ENCODE assay signal across 19 cellular contexts in the genomic region with DNA sequence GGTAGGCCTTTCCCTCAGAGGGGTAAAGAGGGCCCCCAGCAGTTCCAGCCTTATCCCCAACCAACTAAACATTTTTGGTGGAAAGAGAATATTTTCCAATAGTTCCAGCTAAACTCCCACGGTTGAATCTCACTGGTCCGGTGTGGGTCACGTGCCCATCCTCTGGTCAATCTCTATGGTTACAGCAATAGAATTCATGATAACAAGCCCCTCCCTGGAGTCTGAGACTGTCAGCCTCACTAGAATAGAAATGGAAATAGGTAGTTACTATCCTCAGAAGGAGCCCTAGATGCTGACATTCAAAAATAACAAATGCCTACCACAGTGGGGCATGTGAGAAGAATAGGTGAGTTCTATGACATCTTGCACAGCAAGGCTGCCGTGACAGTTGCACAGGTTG. TPM values are rescaled to one million over a fixed set of nuclear protein-coding genes. Genes with fewer than 3 reads are reported as not detected.
DNase-seq lines count a peak whose midpoint lies in the region; ATAC-seq and TF ChIP-seq lines count a peak whose summit lies in the region.
"Had no signal": no experiment of that assay in that cellular context is flagged by ENCODE, and none has a peak within 500 bp of the region (broad histone marks: within the 10 kb centered on the region; RNA-seq: fewer than 3 reads in every experiment).

No MANE protein-coding gene starts in this region.

- intact Hi-C loops in IMR-90 (cut with micrococcal nuclease) (no loop called here), breast epithelium (cut with DNase I; ENCODE audit: low total_unique reads) (no loop called here)

- H3K9me3 ChIP-seq in IMR-90 (ENCODE audit: control insufficient read depth, insufficient read depth, low read length) (no peaks in the 10 kb centered on the region), breast epithelium (no peaks in the 10 kb centered on the region)
- H3K9me3 ChIP-seq: A549, body of pancreas, esophagus squamous epithelium, right atrium auricular region had no signal

- H4K8ac ChIP-seq in IMR-90 (ENCODE audit: low read depth in 2 of 2, low read length in 2 of 2): peak overlapping the region in 1 of 2 experiments; percentile 27; a peak in 1 of 4 replicates

- no TSS peak for BruUV-seq in IMR-90 (replicated peaks; lab: Mats Ljungman, UMichigan)

- TF ChIP-seq RAD21 in IMR-90 (IDR thresholded peaks at IDR 0.05; ENCODE audit: low read length): no peak

- no peak overlapping the region for H3K56ac ChIP-seq in IMR-90 (ENCODE audit: extremely low read depth, insufficient read depth, low read length)

- H2BK5ac ChIP-seq in IMR-90 (ENCODE audit: low read depth, low read length, poor library complexity, severe bottlenecking): no peak overlapping the region

- no peak overlapping the region for H2BK15ac ChIP-seq in IMR-90 (ENCODE audit: low read depth, low read length)

- TF ChIP-seq CTCF in IMR-90 (conservative IDR thresholded peaks at IDR 0.05; ENCODE audit: low read depth, low read length): no peak
- TF ChIP-seq CTCF in brain (conservative IDR thresholded peaks at IDR 0.05): no peak
- no peak for TF ChIP-seq CTCF in osteocyte (IDR thresholded peaks at IDR 0.05)
- no peak for TF ChIP-seq CTCF in breast epithelium (IDR thresholded peaks at IDR 0.05)

- H3K4me1 Mint-ChIP-seq in activated CD4-positive, alpha-beta T cell treated with anti-CD3 and anti-CD28 coated beads, Interleukin-2, amount 10 ng/mL, durations not matched to agents 7 days and 5 days: peaks cover 73% of the 10 kb centered on the region
- H3K4me1 Mint-ChIP-seq in brain (peaks cover 31% of the 10 kb centered on the region), osteocyte (ENCODE audit: unreplicated experiment) (peaks cover 73% of the 10 kb centered on the region)

- no peak for TF ChIP-seq POLR2A in IMR-90 (IDR thresholded peaks at IDR 0.05; ENCODE audit: low read depth, low read length)
- no peak for TF ChIP-seq POLR2A in breast epithelium (IDR thresholded peaks at IDR 0.05)

- dilution Hi-C loops in IMR-90 (cut with HindIII; ENCODE audit: low sequenced_read_pairs, unreplicated experiment): no loop called here

- H3K4ac ChIP-seq in IMR-90 (ENCODE audit: low read depth, low read length): no peak overlapping the region

- H3K9me1 ChIP-seq in IMR-90 (ENCODE audit: insufficient read depth, low read length): peaks cover 4% of the 10 kb centered on the region

- ATAC-seq in IMR-90 (ENCODE audit: low read depth) (no peak), HG03196 (IDR thresholded peaks at IDR 0.05; ENCODE audit: unreplicated experiment) (no peak)
- ATAC-seq: A549, body of pancreas, GM12878, PC-3 had no signal

- no peak overlapping the region for H3K4me3 ChIP-seq in IMR-90 (ENCODE audit: insufficient read depth, low read depth, low read length)
- H3K4me3 ChIP-seq in breast epithelium: no peak overlapping the region
- H3K4me3 ChIP-seq: A549, body of pancreas, esophagus squamous epithelium, GM12878, right atrium auricular region, SK-N-MC had no signal

- H3K36me3 Mint-ChIP-seq in activated CD4-positive, alpha-beta T cell treated with anti-CD3 and anti-CD28 coated beads, Interleukin-2, amount 10 ng/mL, durations not matched to agents 7 days and 5 days (ENCODE audit: low read depth): peaks cover 23% of the 10 kb centered on the region
- no peaks in the 10 kb centered on the region for H3K36me3 Mint-ChIP-seq in brain
- H3K36me3 Mint-ChIP-seq in osteocyte (ENCODE audit: unreplicated experiment): peaks cover 3% of the 10 kb centered on the region

- in situ Hi-C loops in IMR-90 (cut with MboI; ENCODE audit: low sequenced_read_pairs): no loop called here

- CTCF ChIA-PET in activated CD4-positive, alpha-beta T cell treated with anti-CD3 and anti-CD28 coated beads, Interleukin-2, amount 10 ng/mL, durations not matched to agents 7 days and 5 days (lab: Charles Lee): no interaction called here
- CTCF ChIA-PET in IMR-90 (lab: Yijun Ruan, JAX): no interaction called here

- H2BK120ac ChIP-seq in IMR-90 (ENCODE audit: low read depth, low read length): peak overlapping the region; percentile 14; the same call in 1 of the 2 replicates

- no peak overlapping the region for H2BK20ac ChIP-seq in IMR-90 (ENCODE audit: low read depth, low read length)

- no peaks in the 10 kb centered on the region for H4K20me1 ChIP-seq in IMR-90 (ENCODE audit: insufficient read depth, low read length)

- H2AK5ac ChIP-seq in IMR-90 (ENCODE audit: low read depth, low read length): peak overlapping the region; percentile 63; the same call in 1 of the 2 replicates

- H4K5ac ChIP-seq in IMR-90 (ENCODE audit: low read depth, low read length): no peak overlapping the region

- no peak overlapping the region for H3K9ac ChIP-seq in IMR-90 (ENCODE audit: low read depth, low read length)

- no CpG with 5 or more reads among the region's 4 CpGs for WGBS in IMR-90 (ENCODE audit: extremely low coverage in 2 of 2, insufficient read length in 1 of 2), 2 experiments

- H3K4me3 Mint-ChIP-seq in activated CD4-positive, alpha-beta T cell treated with anti-CD3 and anti-CD28 coated beads, Interleukin-2, amount 10 ng/mL, durations not matched to agents 7 days and 5 days: peak overlapping the region; percentile 5
- H3K4me3 Mint-ChIP-seq in brain (no peak overlapping the region), osteocyte (ENCODE audit: unreplicated experiment) (no peak overlapping the region)

- H3K36me3 ChIP-seq in IMR-90 (ENCODE audit: control insufficient read depth, insufficient read depth, low read length) (no peaks in the 10 kb centered on the region), breast epithelium (no peaks in the 10 kb centered on the region)
- H3K36me3 ChIP-seq: esophagus squamous epithelium, right atrium auricular region had no signal

- DNase-seq in activated CD4-positive, alpha-beta T cell treated with anti-CD3 and anti-CD28 coated beads, Interleukin-2, amount 10 ng/mL, durations not matched to agents 7 days and 5 days: peak; percentile 20
- DNase-seq in activated CD4-positive, alpha-beta T cell treated with anti-CD3 and anti-CD28 coated beads for 4 hours: no peak
- DNase-seq in IMR-90 (no peak), osteocyte (ENCODE audit: extremely low spot score, unreplicated experiment) (no peak), NK-92 (lab: John Stamatoyannopoulos, UW; ENCODE audit: unreplicated experiment) (no peak), breast epithelium (ENCODE audit: low spot score in 2 of 2) (no peak)
- DNase-seq: activated gamma-delta T cell, body of pancreas, COR-L47, esophagus squamous epithelium, NCI-H1694, NCI-H446 treated with DMSO at 0.1 percent for 48 hours, PC-3 had no signal

- H2AK9ac ChIP-seq in IMR-90 (replicated peaks; ENCODE audit: low read depth, low read length, poor library complexity): no peak overlapping the region

- no peak overlapping the region for H3K23ac ChIP-seq in IMR-90 (ENCODE audit: low read depth, low read length)

- H3K4me1 ChIP-seq in IMR-90 (ENCODE audit: control insufficient read depth, insufficient read depth, low read length) (peaks cover 22% of the 10 kb centered on the region), breast epithelium (peaks cover 0 to 3% of the 10 kb centered on the region in 2 donors)
- H3K4me1 ChIP-seq: right atrium auricular region had no signal

- H3K27me3 ChIP-seq in IMR-90 (ENCODE audit: control insufficient read depth, insufficient read depth, low read length) (no peaks in the 10 kb centered on the region), breast epithelium (no peaks in the 10 kb centered on the region)
- H3K27me3 ChIP-seq: body of pancreas, esophagus squamous epithelium, right atrium auricular region had no signal

- H3K79me1 ChIP-seq in IMR-90 (ENCODE audit: low read depth in 1 of 2, low read length in 2 of 2): no peaks in the 10 kb centered on the region

- peak overlapping the region; percentile 87 for H3K27ac Mint-ChIP-seq in activated CD4-positive, alpha-beta T cell treated with anti-CD3 and anti-CD28 coated beads, Interleukin-2, amount 10 ng/mL, durations not matched to agents 7 days and 5 days
- H3K27ac Mint-ChIP-seq in brain (peak overlapping the region in 3 of 5 experiments; percentile 51 to 82 (median 69)), osteocyte (ENCODE audit: unreplicated experiment) (peak overlapping the region; percentile 70)

- POLR2A ChIA-PET in activated CD4-positive, alpha-beta T cell treated with anti-CD3 and anti-CD28 coated beads, Interleukin-2, amount 10 ng/mL, durations not matched to agents 7 days and 5 days (lab: Charles Lee): no interaction called here
- POLR2A ChIA-PET in IMR-90 (lab: Charles Lee; ENCODE audit: unreplicated experiment): no interaction called here

- H3K4me2 ChIP-seq in IMR-90 (ENCODE audit: low read depth, low read length): no peak overlapping the region
- H3K4me2 ChIP-seq: A549 had no signal

- H3K14ac ChIP-seq in IMR-90 (replicated peaks; ENCODE audit: low read depth, low read length): no peak overlapping the region

- no peak overlapping the region for H2AFZ ChIP-seq in IMR-90 (replicated peaks; ENCODE audit: low read length, poor library complexity)

- H3K27me3 Mint-ChIP-seq in activated CD4-positive, alpha-beta T cell treated with anti-CD3 and anti-CD28 coated beads, Interleukin-2, amount 10 ng/mL, durations not matched to agents 7 days and 5 days: no peaks in the 10 kb centered on the region
- H3K27me3 Mint-ChIP-seq in brain: no peaks in the 10 kb centered on the region
- no peaks in the 10 kb centered on the region for H3K27me3 Mint-ChIP-seq in osteocyte (ENCODE audit: unreplicated experiment)

- H3K9me3 Mint-ChIP-seq in activated CD4-positive, alpha-beta T cell treated with anti-CD3 and anti-CD28 coated beads, Interleukin-2, amount 10 ng/mL, durations not matched to agents 7 days and 5 days: peaks cover 10% of the 10 kb centered on the region
- H3K9me3 Mint-ChIP-seq in brain (peaks cover 0 to 10% (median 4%) of the 10 kb centered on the region in 5 experiments), osteocyte (ENCODE audit: unreplicated experiment) (peaks cover 4% of the 10 kb centered on the region)

- H3K18ac ChIP-seq in IMR-90 (ENCODE audit: low read depth, low read length): no peak overlapping the region

- H3K27ac ChIP-seq in IMR-90 (ENCODE audit: insufficient read depth, low read length): no peak overlapping the region
- peak overlapping the region in 1 of 2 donors; percentile 40 for H3K27ac ChIP-seq in breast epithelium
- H3K27ac ChIP-seq: right atrium auricular region, SK-N-MC had no signal

- no peak overlapping the region for H4K91ac ChIP-seq in IMR-90 (ENCODE audit: insufficient read depth, low read depth, low read length)

RNA-seq across cellular contexts. Expression of gene LITAF, which starts 37.5 kb away (rescaled TPM):
- 100 to 1,000 TPM; 133 to 141 TPM for total RNA-seq in activated CD4-positive, alpha-beta T cell treated with anti-CD3 and anti-CD28 coated beads, Interleukin-2, amount 10 ng/mL, durations not matched to agents 7 days and 5 days
- 96.9 and 113 TPM in 2 replicates for total RNA-seq in IMR-90 (2012; rRNA removed)
- 203 and 206 TPM in 2 replicates for polyA plus RNA-seq in IMR-90 (2012; rRNA removed)
- 126 and 616 TPM in 2 replicates for polyA plus RNA-seq in IMR-90 (2012; cell fraction: cytosol; rRNA removed)
- polyA plus RNA-seq in IMR-90 (2012; cell fraction: nucleus; rRNA removed; ENCODE audit: low replicate concordance): 97.8 and 160 TPM in 2 replicates
- polyA plus RNA-seq in brain (ENCODE audit: insufficient read depth, low read depth, low replicate concordance): 96.6 TPM
- total RNA-seq in osteocyte: 179 and 189 TPM in 2 replicates
- 100 to 1,000 TPM in 1 of 3 donors, 10 to 100 TPM in 2; 50.6 to 109 (median 59.0) TPM for total RNA-seq in breast epithelium

RNA-seq across cellular contexts. Expression of gene SNN, which starts 44.0 kb away (rescaled TPM):
- total RNA-seq in activated CD4-positive, alpha-beta T cell treated with anti-CD3 and anti-CD28 coated beads, Interleukin-2, amount 10 ng/mL, durations not matched to agents 7 days and 5 days: 10 to 100 TPM; 21.7 to 23.4 TPM
- total RNA-seq in IMR-90 (2012; rRNA removed) (8.6 and 10.0 TPM in 2 replicates), osteocyte (23.4 and 24.0 TPM in 2 replicates), breast epithelium (10 to 100 TPM; 16.4 to 68.3 (median 18.7) TPM)
- polyA plus RNA-seq in IMR-90 (2012; rRNA removed) (11.8 and 13.0 TPM in 2 replicates), brain (ENCODE audit: insufficient read depth, low read depth, low replicate concordance) (97.4 TPM)
- polyA plus RNA-seq in IMR-90 (2012; cell fraction: cytosol; rRNA removed): 9.3 and 14.5 TPM in 2 replicates
- 7.9 and 13.2 TPM in 2 replicates for polyA plus RNA-seq in IMR-90 (2012; cell fraction: nucleus; rRNA removed; ENCODE audit: low replicate concordance)
